29 cellular contexts compared by ENCODE assay signal in the genomic region with DNA sequence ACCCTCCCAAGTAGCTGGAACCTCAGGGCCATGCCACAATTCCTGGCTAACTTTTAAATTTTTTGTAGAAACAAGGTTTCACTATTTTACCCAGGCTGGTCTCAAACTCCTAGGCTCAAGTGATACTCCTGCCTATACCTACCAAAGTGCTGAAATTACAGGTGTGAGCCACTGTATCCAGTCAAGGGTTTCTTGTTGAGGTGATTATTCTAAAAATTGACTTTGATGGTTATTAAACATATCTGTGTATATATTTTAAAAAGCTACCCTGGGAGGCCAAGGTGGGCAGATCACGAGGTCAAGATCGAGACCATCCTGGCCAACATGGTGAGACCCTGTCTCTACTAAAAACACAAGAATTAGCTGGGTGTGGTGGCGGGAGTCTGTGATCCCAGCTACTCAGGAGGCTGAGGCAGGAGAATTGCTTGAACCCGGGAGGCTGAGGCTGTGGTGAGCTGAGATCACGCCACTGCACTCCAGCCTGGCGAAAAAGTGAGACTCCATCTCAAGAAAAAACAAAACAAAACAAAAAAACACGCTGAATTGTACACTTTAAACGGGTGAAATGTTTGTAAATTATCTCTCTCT.
"Had no signal": no experiment of that assay in that cellular context is flagged by ENCODE, and none has a peak within 500 bp of the region (broad histone marks: within the 10 kb centered on the region; RNA-seq: fewer than 3 reads in every experiment).

No MANE protein-coding gene starts in this region.

- H3K9ac ChIP-seq: neural progenitor cell had no signal

- FAIRE-seq: islet of Langerhans, kidney, urothelium cell line had no signal

- H3K4me3 ChIP-seq: left lung, lung, mucosa of descending colon, neural progenitor cell, ovary, right atrium auricular region, right lobe of liver, smooth muscle cell, stomach, testis, thyroid gland, transverse colon, upper lobe of right lung had no signal

- H3K9me3 Mint-ChIP-seq: naive thymus-derived CD4-positive, alpha-beta T cell; stimulated activated naive B cell treated with anti-CD40 and anti-IgM and Interleukin-4, amounts not matched to agents 10 μg/mL and 1 μg/mL and 100 μg/mL, for 72 hours had no signal

- H3K27ac ChIP-seq: left lung, neural progenitor cell, ovary, right atrium auricular region, right lobe of liver, stomach, testis, thyroid gland, transverse colon, upper lobe of right lung had no signal

- DNase-seq: head of caudate nucleus; hippocampal formation; kidney; left colon; left lung; midbrain; mucosa of descending colon; naive thymus-derived CD4-positive, alpha-beta T cell; nephron progenitor cell; ovary; right lobe of liver; stimulated activated CD4-positive, alpha-beta T cell treated with anti-CD3 and anti-CD28 coated beads, Interleukin-1b, Interleukin-23, amount 100 ng/mL, for 48 hours; stimulated activated CD4-positive, alpha-beta T cell treated with anti-CD3 and anti-CD28 coated beads, Interleukin-2, amount 100 ng/mL, for 48 hours; stimulated activated CD4-positive, alpha-beta T cell treated with anti-CD3 and anti-CD28 coated beads, Interleukin-4, amount 100 ng/mL, for 4 hours; stimulated activated CD8-positive, alpha-beta memory T cell treated with anti-CD3 and anti-CD28 coated beads, Interleukin-4, amount 100 ng/mL, for 48 hours; stimulated activated naive B cell treated with anti-CD40 and anti-IgM and Interleukin-4, amounts not matched to agents 10 μg/mL and 1 μg/mL and 100 μg/mL, for 72 hours; stimulated activated naive CD8-positive, alpha-beta T cell treated with anti-CD3 and anti-CD28 coated beads, Interleukin-15, Interleukin-2, amounts not matched to agents 100 U/mL and 50 U/mL, for 24 hours; stomach; testis; thyroid gland; transverse colon; upper lobe of right lung had no signal

- H3K27me3 ChIP-seq: left lung, neural progenitor cell, ovary, right atrium auricular region, right lobe of liver, stomach, testis, thyroid gland, transverse colon, upper lobe of right lung had no signal

- H3K4me3 Mint-ChIP-seq: naive thymus-derived CD4-positive, alpha-beta T cell; nephron progenitor cell; neural progenitor cell; stimulated activated naive B cell treated with anti-CD40 and anti-IgM and Interleukin-4, amounts not matched to agents 10 μg/mL and 1 μg/mL and 100 μg/mL, for 72 hours had no signal

- H3K4me2 ChIP-seq: neural progenitor cell, smooth muscle cell had no signal

- H2AFZ ChIP-seq: neural progenitor cell had no signal

- H3K27me3 Mint-ChIP-seq: naive thymus-derived CD4-positive, alpha-beta T cell; progenitor cell of endocrine pancreas; stimulated activated naive B cell treated with anti-CD40 and anti-IgM and Interleukin-4, amounts not matched to agents 10 μg/mL and 1 μg/mL and 100 μg/mL, for 72 hours had no signal

- H3K27ac Mint-ChIP-seq: nephron progenitor cell; neural progenitor cell; progenitor cell of endocrine pancreas; stimulated activated naive B cell treated with anti-CD40 and anti-IgM and Interleukin-4, amounts not matched to agents 10 μg/mL and 1 μg/mL and 100 μg/mL, for 72 hours had no signal

- H3K9me3 ChIP-seq: left lung, mucosa of descending colon, ovary, right atrium auricular region, right lobe of liver, stomach, testis, thyroid gland, transverse colon, upper lobe of right lung had no signal

- ATAC-seq: left colon; left lung; mucosa of descending colon; naive thymus-derived CD4-positive, alpha-beta T cell; right lobe of liver; stimulated activated naive B cell treated with anti-CD40 and anti-IgM and Interleukin-4, amounts not matched to agents 10 μg/mL and 1 μg/mL and 100 μg/mL, for 72 hours; stimulated activated naive CD8-positive, alpha-beta T cell treated with anti-CD3 and anti-CD28 coated beads, Interleukin-15, Interleukin-2, amounts not matched to agents 100 U/mL and 50 U/mL, for 24 hours; upper lobe of right lung had no signal

- H3K36me3 ChIP-seq: left lung, neural progenitor cell, ovary, right atrium auricular region, right lobe of liver, stomach, thyroid gland, transverse colon, upper lobe of right lung had no signal
